In the genomic region with DNA sequence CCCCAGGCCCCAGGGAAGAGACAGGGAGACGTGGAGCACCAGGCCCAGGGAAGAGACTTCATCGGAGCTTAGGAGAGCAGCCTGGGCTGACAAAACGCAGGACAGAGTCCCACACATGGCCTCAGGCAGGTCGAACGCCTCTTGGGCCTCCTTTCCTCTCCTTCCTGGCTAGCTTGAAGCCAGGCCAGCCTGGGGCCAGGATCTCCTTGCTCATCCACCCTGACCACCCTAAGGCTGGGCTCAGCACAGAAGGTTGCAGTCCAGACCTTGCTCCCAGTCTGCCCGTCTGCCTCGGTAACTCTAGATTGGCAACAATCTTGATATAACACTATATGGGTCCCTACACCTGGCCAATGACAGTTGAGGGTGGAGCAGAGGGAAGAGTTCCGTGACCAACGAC, we compare ENCODE assay signal across 1 cellular context.
TF ChIP-seq lines count a peak whose summit lies in the region.

No MANE protein-coding gene starts in this region.

TF ChIP-seq in WTC11, 78 proteins besides CTCF, POLR2A, EP300 and RAD21 (continued from another document):
- TF ChIP-seq, protein P1, sequence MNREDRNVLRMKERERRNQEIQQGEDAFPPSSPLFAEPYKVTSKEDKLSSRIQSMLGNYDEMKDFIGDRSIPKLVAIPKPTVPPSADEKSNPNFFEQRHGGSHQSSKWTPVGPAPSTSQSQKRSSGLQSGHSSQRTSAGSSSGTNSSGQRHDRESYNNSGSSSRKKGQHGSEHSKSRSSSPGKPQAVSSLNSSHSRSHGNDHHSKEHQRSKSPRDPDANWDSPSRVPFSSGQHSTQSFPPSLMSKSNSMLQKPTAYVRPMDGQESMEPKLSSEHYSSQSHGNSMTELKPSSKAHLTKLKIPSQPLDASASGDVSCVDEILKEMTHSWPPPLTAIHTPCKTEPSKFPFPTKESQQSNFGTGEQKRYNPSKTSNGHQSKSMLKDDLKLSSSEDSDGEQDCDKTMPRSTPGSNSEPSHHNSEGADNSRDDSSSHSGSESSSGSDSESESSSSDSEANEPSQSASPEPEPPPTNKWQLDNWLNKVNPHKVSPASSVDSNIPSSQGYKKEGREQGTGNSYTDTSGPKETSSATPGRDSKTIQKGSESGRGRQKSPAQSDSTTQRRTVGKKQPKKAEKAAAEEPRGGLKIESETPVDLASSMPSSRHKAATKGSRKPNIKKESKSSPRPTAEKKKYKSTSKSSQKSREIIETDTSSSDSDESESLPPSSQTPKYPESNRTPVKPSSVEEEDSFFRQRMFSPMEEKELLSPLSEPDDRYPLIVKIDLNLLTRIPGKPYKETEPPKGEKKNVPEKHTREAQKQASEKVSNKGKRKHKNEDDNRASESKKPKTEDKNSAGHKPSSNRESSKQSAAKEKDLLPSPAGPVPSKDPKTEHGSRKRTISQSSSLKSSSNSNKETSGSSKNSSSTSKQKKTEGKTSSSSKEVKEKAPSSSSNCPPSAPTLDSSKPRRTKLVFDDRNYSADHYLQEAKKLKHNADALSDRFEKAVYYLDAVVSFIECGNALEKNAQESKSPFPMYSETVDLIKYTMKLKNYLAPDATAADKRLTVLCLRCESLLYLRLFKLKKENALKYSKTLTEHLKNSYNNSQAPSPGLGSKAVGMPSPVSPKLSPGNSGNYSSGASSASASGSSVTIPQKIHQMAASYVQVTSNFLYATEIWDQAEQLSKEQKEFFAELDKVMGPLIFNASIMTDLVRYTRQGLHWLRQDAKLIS (CRISPR knock-in tag; IDR thresholded peaks at IDR 0.05; ENCODE audit: borderline replicate concordance): no peak
- no peak for TF ChIP-seq TP53 (CRISPR knock-in tag; IDR thresholded peaks at IDR 0.05)
- TF ChIP-seq, protein P2, sequence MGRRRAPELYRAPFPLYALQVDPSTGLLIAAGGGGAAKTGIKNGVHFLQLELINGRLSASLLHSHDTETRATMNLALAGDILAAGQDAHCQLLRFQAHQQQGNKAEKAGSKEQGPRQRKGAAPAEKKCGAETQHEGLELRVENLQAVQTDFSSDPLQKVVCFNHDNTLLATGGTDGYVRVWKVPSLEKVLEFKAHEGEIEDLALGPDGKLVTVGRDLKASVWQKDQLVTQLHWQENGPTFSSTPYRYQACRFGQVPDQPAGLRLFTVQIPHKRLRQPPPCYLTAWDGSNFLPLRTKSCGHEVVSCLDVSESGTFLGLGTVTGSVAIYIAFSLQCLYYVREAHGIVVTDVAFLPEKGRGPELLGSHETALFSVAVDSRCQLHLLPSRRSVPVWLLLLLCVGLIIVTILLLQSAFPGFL (CRISPR knock-in tag; IDR thresholded peaks at IDR 0.05; ENCODE audit: borderline replicate concordance): no peak
- TF ChIP-seq ZNF423 (CRISPR knock-in tag; IDR thresholded peaks at IDR 0.05): no peak
- TF ChIP-seq OVOL2 (CRISPR knock-in tag; IDR thresholded peaks at IDR 0.05; ENCODE audit: borderline replicate concordance): no peak
- TF ChIP-seq ZNF396 (CRISPR knock-in tag; IDR thresholded peaks at IDR 0.05; ENCODE audit: borderline replicate concordance): no peak
- no peak for TF ChIP-seq FOXP1 (CRISPR knock-in tag; IDR thresholded peaks at IDR 0.05; ENCODE audit: borderline replicate concordance)
- no peak for TF ChIP-seq TEAD4 (CRISPR knock-in tag; IDR thresholded peaks at IDR 0.05)
- TF ChIP-seq, protein P3, sequence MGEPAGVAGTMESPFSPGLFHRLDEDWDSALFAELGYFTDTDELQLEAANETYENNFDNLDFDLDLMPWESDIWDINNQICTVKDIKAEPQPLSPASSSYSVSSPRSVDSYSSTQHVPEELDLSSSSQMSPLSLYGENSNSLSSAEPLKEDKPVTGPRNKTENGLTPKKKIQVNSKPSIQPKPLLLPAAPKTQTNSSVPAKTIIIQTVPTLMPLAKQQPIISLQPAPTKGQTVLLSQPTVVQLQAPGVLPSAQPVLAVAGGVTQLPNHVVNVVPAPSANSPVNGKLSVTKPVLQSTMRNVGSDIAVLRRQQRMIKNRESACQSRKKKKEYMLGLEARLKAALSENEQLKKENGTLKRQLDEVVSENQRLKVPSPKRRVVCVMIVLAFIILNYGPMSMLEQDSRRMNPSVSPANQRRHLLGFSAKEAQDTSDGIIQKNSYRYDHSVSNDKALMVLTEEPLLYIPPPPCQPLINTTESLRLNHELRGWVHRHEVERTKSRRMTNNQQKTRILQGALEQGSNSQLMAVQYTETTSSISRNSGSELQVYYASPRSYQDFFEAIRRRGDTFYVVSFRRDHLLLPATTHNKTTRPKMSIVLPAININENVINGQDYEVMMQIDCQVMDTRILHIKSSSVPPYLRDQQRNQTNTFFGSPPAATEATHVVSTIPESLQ (CRISPR knock-in tag; IDR thresholded peaks at IDR 0.05): no peak
- no peak for TF ChIP-seq ZBTB21 (CRISPR knock-in tag; IDR thresholded peaks at IDR 0.05; ENCODE audit: borderline replicate concordance)
- no peak for TF ChIP-seq CREM (CRISPR knock-in tag; IDR thresholded peaks at IDR 0.05)
- no peak for TF ChIP-seq ZNF219 (CRISPR knock-in tag; IDR thresholded peaks at IDR 0.05; ENCODE audit: borderline replicate concordance)
- TF ChIP-seq SOX15 (CRISPR knock-in tag; IDR thresholded peaks at IDR 0.05): no peak
- TF ChIP-seq, protein P4, sequence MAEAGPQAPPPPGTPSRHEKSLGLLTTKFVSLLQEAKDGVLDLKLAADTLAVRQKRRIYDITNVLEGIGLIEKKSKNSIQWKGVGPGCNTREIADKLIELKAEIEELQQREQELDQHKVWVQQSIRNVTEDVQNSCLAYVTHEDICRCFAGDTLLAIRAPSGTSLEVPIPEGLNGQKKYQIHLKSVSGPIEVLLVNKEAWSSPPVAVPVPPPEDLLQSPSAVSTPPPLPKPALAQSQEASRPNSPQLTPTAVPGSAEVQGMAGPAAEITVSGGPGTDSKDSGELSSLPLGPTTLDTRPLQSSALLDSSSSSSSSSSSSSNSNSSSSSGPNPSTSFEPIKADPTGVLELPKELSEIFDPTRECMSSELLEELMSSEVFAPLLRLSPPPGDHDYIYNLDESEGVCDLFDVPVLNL (CRISPR knock-in tag; IDR thresholded peaks at IDR 0.05; ENCODE audit: borderline replicate concordance, low read depth): no peak
